ENCODE assay signal across 24 cellular contexts in genomic region chr15:75371486-75371885, GRCh38. TPM values are rescaled to one million over a fixed set of nuclear protein-coding genes. Genes with fewer than 3 reads are reported as not detected.
A peak's percentile ranks its signal among the peaks of the same experiment; 100 is the strongest.
DNase-seq lines count a peak whose midpoint lies in the region; ATAC-seq and TF ChIP-seq lines count a peak whose summit lies in the region.
"Had no signal": no experiment of that assay in that cellular context is flagged by ENCODE, and none has a peak within 500 bp of the region (broad histone marks: within the 10 kb centered on the region; RNA-seq: fewer than 3 reads in every experiment).

No MANE protein-coding gene starts in this region.

- H3K4me3 ChIP-seq in RWPE2 (ENCODE audit: severe bottlenecking): no peak overlapping the region
- H3K4me3 ChIP-seq in epithelial cell of esophagus (ENCODE audit: low read length): no peak overlapping the region
- H3K4me3 ChIP-seq: GM12878, PC-9 had no signal

- H3K36me3 Mint-ChIP-seq in activated naive CD4-positive, alpha-beta T cell treated with anti-CD3 and anti-CD28 coated beads, Interleukin-2, amount 50 U/mL, for 72 hours: peaks cover 13 to 37% of the 10 kb centered on the region in 2 donors
- peaks cover 88% of the 10 kb centered on the region for H3K36me3 Mint-ChIP-seq in stimulated activated effector memory CD8-positive, alpha-beta T cell treated with anti-CD3 and anti-CD28 coated beads, Interleukin-12 subunit alpha, Interleukin-12 subunit beta, amount 100 ng/mL, for 72 hours

- H3K27ac ChIP-seq in RWPE2 (ENCODE audit: poor library complexity, severe bottlenecking): peak overlapping the region; percentile 37
- H3K27ac ChIP-seq: PC-9 had no signal

- ATAC-seq in activated naive CD4-positive, alpha-beta T cell treated with anti-CD3 and anti-CD28 coated beads, Interleukin-2, amount 50 U/mL, for 72 hours: no peak
- ATAC-seq in RWPE2 (ENCODE audit: low read depth) (no peak), HG02973 (IDR thresholded peaks at IDR 0.05; ENCODE audit: unreplicated experiment) (no peak)
- ATAC-seq in stimulated activated effector memory CD8-positive, alpha-beta T cell treated with anti-CD3 and anti-CD28 coated beads, Interleukin-12 subunit alpha, Interleukin-12 subunit beta, amount 100 ng/mL, for 72 hours: no peak
- ATAC-seq: GM12878 had no signal

- H3K9me3 ChIP-seq in RWPE2 (ENCODE audit: severe bottlenecking): no peaks in the 10 kb centered on the region

- no peak overlapping the region for H3K4me3 Mint-ChIP-seq in stimulated activated effector memory CD8-positive, alpha-beta T cell treated with anti-CD3 and anti-CD28 coated beads, Interleukin-12 subunit alpha, Interleukin-12 subunit beta, amount 100 ng/mL, for 72 hours
- H3K4me3 Mint-ChIP-seq: CD4-positive, CD25-positive, alpha-beta regulatory T cell; IgD-negative memory B cell had no signal

- H3K9me3 Mint-ChIP-seq in activated naive CD4-positive, alpha-beta T cell treated with anti-CD3 and anti-CD28 coated beads, Interleukin-2, amount 50 U/mL, for 72 hours: no peaks in the 10 kb centered on the region
- H3K9me3 Mint-ChIP-seq in stimulated activated effector memory CD8-positive, alpha-beta T cell treated with anti-CD3 and anti-CD28 coated beads, Interleukin-12 subunit alpha, Interleukin-12 subunit beta, amount 100 ng/mL, for 72 hours: no peaks in the 10 kb centered on the region
- H3K9me3 Mint-ChIP-seq: CD4-positive, CD25-positive, alpha-beta regulatory T cell; IgD-negative memory B cell had no signal

- H3K4me1 Mint-ChIP-seq in stimulated activated effector memory CD8-positive, alpha-beta T cell treated with anti-CD3 and anti-CD28 coated beads, Interleukin-12 subunit alpha, Interleukin-12 subunit beta, amount 100 ng/mL, for 72 hours: peaks cover 16% of the 10 kb centered on the region

- peaks cover 9% of the 10 kb centered on the region for H3K4me1 ChIP-seq in RWPE2 (ENCODE audit: insufficient read depth, poor library complexity, severe bottlenecking)

- TF ChIP-seq CTCF in RWPE2 (IDR thresholded peaks at IDR 0.05; ENCODE audit: poor library complexity, severe bottlenecking) (no peak), epithelial cell of esophagus (IDR thresholded peaks at IDR 0.05; ENCODE audit: insufficient read depth, low read depth, low read length, missing control alignments) (no peak)

- H3K27ac Mint-ChIP-seq in activated naive CD4-positive, alpha-beta T cell treated with anti-CD3 and anti-CD28 coated beads, Interleukin-2, amount 50 U/mL, for 72 hours: peak overlapping the region; percentile 36 to 67
- H3K27ac Mint-ChIP-seq in stimulated activated effector memory CD8-positive, alpha-beta T cell treated with anti-CD3 and anti-CD28 coated beads, Interleukin-12 subunit alpha, Interleukin-12 subunit beta, amount 100 ng/mL, for 72 hours: peak overlapping the region; percentile 14

- H3K27me3 ChIP-seq in RWPE2 (ENCODE audit: insufficient read depth, poor library complexity, severe bottlenecking): no peaks in the 10 kb centered on the region

- no peak for DNase-seq in activated naive CD4-positive, alpha-beta T cell treated with anti-CD3 and anti-CD28 coated beads, Interleukin-2, amount 50 U/mL, for 72 hours (ENCODE audit: low spot score in 2 of 2)
- DNase-seq in activated naive CD4-positive, alpha-beta T cell (lab: John Stamatoyannopoulos, UW): no peak
- DNase-seq in RWPE2 (ENCODE audit: low spot score) (no peak), epithelial cell of esophagus (ENCODE audit: low read depth) (peak; percentile 77), COLO829 (ENCODE audit: low spot score) (no peak)
- no peak for DNase-seq in stimulated activated effector memory CD8-positive, alpha-beta T cell treated with anti-CD3 and anti-CD28 coated beads, Interleukin-12 subunit alpha, Interleukin-12 subunit beta, amount 100 ng/mL, for 72 hours (ENCODE audit: low spot score in 2 of 2)
- DNase-seq: CD4-positive, CD25-positive, alpha-beta regulatory T cell; COR-L47; DMS 273 treated with DMSO at 0.1 percent for 48 hours; DND-41; Karpas-422; MV-4-11; NCI-H1105 treated with DMSO at 0.1 percent for 48 hours; NCI-H2029 treated with DMSO at 0.1 percent for 48 hours; NCI-H226; NCI-H510A treated with DMSO at 0.1 percent for 48 hours; NCI-H748 treated with DMSO at 0.1 percent for 48 hours; PC-9; RPMI8226; SIG-M5 had no signal

- peaks cover 76% of the 10 kb centered on the region for H3K36me3 ChIP-seq in RWPE2 (ENCODE audit: low read depth)

RNA-seq across cellular contexts. Expression of gene MAN2C1, which starts 3.1 kb away (rescaled TPM):
- 100 to 1,000 TPM; 106 to 167 TPM for total RNA-seq in activated naive CD4-positive, alpha-beta T cell treated with anti-CD3 and anti-CD28 coated beads, Interleukin-2, amount 50 U/mL, for 72 hours

RNA-seq across cellular contexts. Expression of gene NEIL1, which starts 24.6 kb away (rescaled TPM):
- 10 to 100 TPM in 1 of 2 donors, 1 to 10 TPM in 1; 9.4 to 20.4 TPM for total RNA-seq in activated naive CD4-positive, alpha-beta T cell treated with anti-CD3 and anti-CD28 coated beads, Interleukin-2, amount 50 U/mL, for 72 hours
- total RNA-seq: HT1080 had no signal

RNA-seq across cellular contexts. Expression of gene COMMD4, which starts 35.6 kb away (rescaled TPM):
- total RNA-seq in activated naive CD4-positive, alpha-beta T cell treated with anti-CD3 and anti-CD28 coated beads, Interleukin-2, amount 50 U/mL, for 72 hours: 100 to 1,000 TPM in 1 of 2 donors, 10 to 100 TPM in 1; 85.6 to 122 TPM
